Comparison of ENCODE assay signal across 10 cellular contexts in genomic region chr22:35301370-35301874, GRCh38. TPM values are rescaled to one million over a fixed set of nuclear protein-coding genes. Genes with fewer than 3 reads are reported as not detected.
DNase-seq lines count a peak whose midpoint lies in the region; ATAC-seq, FAIRE-seq and TF ChIP-seq lines count a peak whose summit lies in the region.
"Had no signal": no experiment of that assay in that cellular context is flagged by ENCODE, and none has a peak within 500 bp of the region (broad histone marks: within the 10 kb centered on the region; RNA-seq: fewer than 3 reads in every experiment).

No MANE protein-coding gene starts in this region.

- H3K27me3 ChIP-seq in keratinocyte (ENCODE audit: control insufficient read depth, extremely low read depth, insufficient read depth, low read length) (no peaks in the 10 kb centered on the region), tibial nerve (no peaks in the 10 kb centered on the region)
- H3K27me3 ChIP-seq: cardiac muscle cell had no signal

- H3K36me3 Mint-ChIP-seq in activated T-helper 17 cell treated with anti-CD3 and anti-CD28 coated beads, Interleukin-2, amount 50 U/mL, for 72 hours (ENCODE audit: low read depth), result peaks cover 32% of the 10 kb centered on the region

- no peak for TF ChIP-seq POLR2A in tibial nerve (IDR thresholded peaks at IDR 0.05)

- H3K4me1 Mint-ChIP-seq in activated T-helper 17 cell treated with anti-CD3 and anti-CD28 coated beads, Interleukin-2, amount 50 U/mL, for 72 hours, result peaks cover 20% of the 10 kb centered on the region

- no peak overlapping the region for H2AFZ ChIP-seq in keratinocyte (ENCODE audit: control insufficient read depth, low read length)

- no peaks in the 10 kb centered on the region for H3K9me1 ChIP-seq in keratinocyte (ENCODE audit: control insufficient read depth, extremely low read depth, insufficient read depth, low read length)

- dilution Hi-C loops in keratinocyte (cut with MboI; ENCODE audit: extremely low pct_ligation_motif_present, low sequenced_read_pairs), result no loop called here

- H3K79me2 ChIP-seq in keratinocyte (ENCODE audit: control insufficient read depth, insufficient read depth, low read length), result peaks cover 2% of the 10 kb centered on the region

- H3K36me3 ChIP-seq in keratinocyte (ENCODE audit: control insufficient read depth in 2 of 2, extremely low read depth in 1 of 2, insufficient read depth in 2 of 2, low read length in 2 of 2) (peaks cover 3 to 4% of the 10 kb centered on the region in 2 experiments), tibial nerve (no peaks in the 10 kb centered on the region)
- H3K36me3 ChIP-seq: cardiac muscle cell had no signal

- peak overlapping the region; percentile 37 for H3K9ac ChIP-seq in keratinocyte (ENCODE audit: control insufficient read depth, extremely low read depth, insufficient read depth, low read length)

- FAIRE-seq in keratinocyte (lab: Jason Lieb, UNC), result no peak
- FAIRE-seq: GM18507 had no signal

- no peaks in the 10 kb centered on the region for H3K9me3 Mint-ChIP-seq in activated T-helper 17 cell treated with anti-CD3 and anti-CD28 coated beads, Interleukin-2, amount 50 U/mL, for 72 hours

- TF ChIP-seq EP300 in tibial nerve (IDR thresholded peaks at IDR 0.05), result peak; percentile 70 to 86

- H3K9me3 ChIP-seq in keratinocyte (ENCODE audit: control insufficient read depth, low read depth, low read length), result no peaks in the 10 kb centered on the region
- H3K9me3 ChIP-seq in tibial nerve, result no peaks in the 10 kb centered on the region

- H3K4me1 ChIP-seq in keratinocyte (ENCODE audit: control insufficient read depth, extremely low read depth, insufficient read depth, low read length), result peaks cover 20% of the 10 kb centered on the region
- peaks cover 0 to 33% (median 18%) of the 10 kb centered on the region in 4 donors for H3K4me1 ChIP-seq in tibial nerve

- H3K27me3 Mint-ChIP-seq in activated T-helper 17 cell treated with anti-CD3 and anti-CD28 coated beads, Interleukin-2, amount 50 U/mL, for 72 hours, result no peaks in the 10 kb centered on the region

- no peaks in the 10 kb centered on the region for H4K20me1 ChIP-seq in keratinocyte (ENCODE audit: control insufficient read depth, extremely low read depth, insufficient read depth, low read length)

- peak overlapping the region; percentile 97 for H3K4me2 ChIP-seq in keratinocyte (ENCODE audit: control insufficient read depth, extremely low read depth, insufficient read depth, low read depth, low read length)

- H3K4me3 ChIP-seq in keratinocyte (ENCODE audit: control insufficient read depth in 2 of 3, extremely low read depth in 1 of 3, insufficient read depth in 2 of 3, low read depth in 1 of 3, low read length in 3 of 3) (peak overlapping the region in 1 of 3 experiments; percentile 26), tibial nerve (peak overlapping the region in 2 of 4 donors; percentile 85 to 97)

- WGBS in tibial nerve, 2 donors, result 81 to 83% methylated on average over 17 of the region's 17 CpGs

- peak overlapping the region; percentile 94 for H3K27ac Mint-ChIP-seq in activated T-helper 17 cell treated with anti-CD3 and anti-CD28 coated beads, Interleukin-2, amount 50 U/mL, for 72 hours

- no peak for TF ChIP-seq CTCF in keratinocyte (optimal IDR thresholded peaks at IDR 0.05 in 1 of 3, IDR thresholded peaks at IDR 0.05 in 1 of 3, conservative IDR thresholded peaks at IDR 0.05 in 1 of 3; ENCODE audit: extremely low read depth in 1 of 3, insufficient read depth in 2 of 3, low read length in 3 of 3)
- no peak for TF ChIP-seq CTCF in tibial nerve (IDR thresholded peaks at IDR 0.05)

- no peak for ATAC-seq in activated T-helper 17 cell treated with anti-CD3 and anti-CD28 coated beads, Interleukin-2, amount 50 U/mL, for 72 hours (replicated peaks)
- no peak for ATAC-seq in GM18867 (IDR thresholded peaks at IDR 0.05; ENCODE audit: unreplicated experiment)

- peak overlapping the region; percentile 83 for H3K4me3 Mint-ChIP-seq in activated T-helper 17 cell treated with anti-CD3 and anti-CD28 coated beads, Interleukin-2, amount 50 U/mL, for 72 hours

- peak; percentile 11 for DNase-seq in A172 (ENCODE audit: low spot score)
- peak; percentile 8 for DNase-seq in HS-27A (ENCODE audit: low read depth)
- DNase-seq in keratinocyte (ENCODE audit: low read depth, low spot score), result peak; percentile 42
- peak in 1 of 2 donors; percentile 18 for DNase-seq in tibial nerve (ENCODE audit: low spot score in 2 of 2)
- no peak for DNase-seq in NCI-H2107 treated with DMSO at 0.1 percent for 48 hours (lab: John Stamatoyannopoulos, UW; ENCODE audit: unreplicated experiment)
- DNase-seq in NK-92 (lab: John Stamatoyannopoulos, UW; ENCODE audit: unreplicated experiment), result no peak

- peak overlapping the region; percentile 58 for H3K27ac ChIP-seq in keratinocyte (ENCODE audit: control insufficient read depth, insufficient read depth, low read length)
- H3K27ac ChIP-seq in tibial nerve, result peak overlapping the region in 3 of 4 donors; percentile 97 to 99 (median 98)

RNA-seq across cellular contexts. Expression of gene TOM1, which starts 1.7 kb away (rescaled TPM):
- 23.4 and 24.0 TPM in 2 replicates for total RNA-seq in A172 (2014; rRNA removed; shearing (Covaris generic))
- 10 to 100 TPM; 21.5 to 60.0 TPM for total RNA-seq in activated T-helper 17 cell treated with anti-CD3 and anti-CD28 coated beads, Interleukin-2, amount 50 U/mL, for 72 hours
- polyA plus RNA-seq in keratinocyte, result 17.4 to 32.5 TPM (median 18.3 TPM) in 3 replicates
- 38.2 TPM for polyA plus RNA-seq in keratinocyte (2011; ENCODE audit: low read depth)
- polyA plus RNA-seq in keratinocyte (2011; cell fraction: cytosol; rRNA removed), result 22.5 and 30.3 TPM in 2 replicates
- polyA plus RNA-seq in keratinocyte (2011; cell fraction: nucleus; rRNA removed), result 32.1 and 38.9 TPM in 2 replicates
- polyA plus RNA-seq in keratinocyte (2012; ENCODE audit: low replicate concordance), result 11.5 and 46.8 TPM in 2 replicates
- 33.9 to 70.0 TPM (median 46.7 TPM) in 3 replicates for polyA minus RNA-seq in keratinocyte
- polyA minus RNA-seq in keratinocyte (2011; cell fraction: cytosol; rRNA and poly(A)+ RNA removed), result 24.4 TPM
- 17.6 and 30.5 TPM in 2 replicates for polyA minus RNA-seq in keratinocyte (2011; cell fraction: nucleus; rRNA and poly(A)+ RNA removed)
- total RNA-seq in tibial nerve, result 100 to 1,000 TPM in 1 of 4 donors, 10 to 100 TPM in 3; 64.7 to 114 (median 86.5) TPM

RNA-seq across cellular contexts. Expression of gene HMGXB4, which starts 44.1 kb away (rescaled TPM):
- total RNA-seq in A172 (2014; rRNA removed; shearing (Covaris generic)), result 9.7 and 12.9 TPM in 2 replicates
- total RNA-seq in activated T-helper 17 cell treated with anti-CD3 and anti-CD28 coated beads, Interleukin-2, amount 50 U/mL, for 72 hours, result 10 to 100 TPM; 35.3 to 36.9 TPM
- polyA plus RNA-seq in keratinocyte, result 15.4 to 22.6 TPM (median 22.4 TPM) in 3 replicates
- polyA plus RNA-seq in keratinocyte (2011; ENCODE audit: low read depth), result 9.6 TPM
- polyA plus RNA-seq in keratinocyte (2011; cell fraction: cytosol; rRNA removed), result 9.8 and 15.7 TPM in 2 replicates
- polyA plus RNA-seq in keratinocyte (2011; cell fraction: nucleus; rRNA removed), result 25.5 and 31.0 TPM in 2 replicates
- polyA plus RNA-seq in keratinocyte (2012; ENCODE audit: low replicate concordance), result 11.4 and 16.2 TPM in 2 replicates
- polyA minus RNA-seq in keratinocyte, result 10.3 to 26.2 TPM (median 17.6 TPM) in 3 replicates
- polyA minus RNA-seq in keratinocyte (2011; cell fraction: cytosol; rRNA and poly(A)+ RNA removed), result 7.1 TPM
- 12.9 and 26.9 TPM in 2 replicates for polyA minus RNA-seq in keratinocyte (2011; cell fraction: nucleus; rRNA and poly(A)+ RNA removed)
- total RNA-seq in tibial nerve, result 10 to 100 TPM; 15.9 to 23.7 (median 18.0) TPM

Comparison
In these comparisons a context has a peak if more than half of its experiments do, and no peak if none do; other contexts are left out.
1. DNase-seq: peak in A172 (single experiment), HS-27A (single experiment) and keratinocyte (single experiment); none in NCI-H2107 treated with DMSO at 0.1 percent for 48 hours (single experiment) and NK-92 (single experiment).